ENCODE assay signal across 14 cellular contexts in the genomic region with DNA sequence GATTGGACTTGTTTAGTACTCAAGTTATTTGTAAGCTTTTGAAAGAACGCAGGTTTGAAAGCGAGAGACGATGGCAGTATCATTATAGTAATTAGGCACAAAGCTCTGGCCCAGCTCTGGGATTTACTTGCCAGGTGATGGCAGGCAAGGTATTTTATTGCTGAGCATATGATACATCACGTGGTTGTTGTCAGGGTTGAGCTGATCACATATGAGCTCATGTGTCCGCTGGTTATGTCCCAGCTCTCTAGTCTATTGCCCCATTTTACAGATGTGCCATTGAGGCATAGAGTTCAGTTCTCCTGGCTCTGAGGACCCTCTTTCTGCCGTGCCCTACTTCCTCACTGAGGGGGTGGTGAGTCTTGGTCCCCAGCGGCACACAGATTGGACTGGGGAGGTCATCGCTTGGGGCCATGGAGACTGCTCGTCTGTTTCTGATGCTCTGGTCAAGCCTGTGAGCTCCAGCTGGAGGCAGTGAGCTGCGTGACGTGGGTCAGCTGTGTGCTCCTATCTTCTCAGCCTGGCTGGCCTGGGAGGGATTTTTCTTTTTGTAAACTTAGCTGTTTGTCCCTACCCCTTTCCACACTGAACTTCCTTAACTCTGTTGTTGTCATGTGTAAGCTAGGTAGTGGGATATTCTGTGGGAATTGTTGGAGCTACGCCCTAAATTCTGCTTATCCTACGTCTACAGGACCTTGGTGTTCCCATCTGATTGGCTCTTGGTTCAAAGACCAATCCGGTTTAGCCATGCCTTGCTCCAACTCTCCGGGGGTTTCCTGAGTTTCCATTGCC. TPM values are rescaled to one million over a fixed set of nuclear protein-coding genes. Genes with fewer than 3 reads are reported as not detected.
DNase-seq lines count a peak whose midpoint lies in the region; ATAC-seq, FAIRE-seq and TF ChIP-seq lines count a peak whose summit lies in the region.
"Had no signal": no experiment of that assay in that cellular context is flagged by ENCODE, and none has a peak within 500 bp of the region (broad histone marks: within the 10 kb centered on the region; RNA-seq: fewer than 3 reads in every experiment).

No MANE protein-coding gene starts in this region.

- TF ChIP-seq POLR2A in prostate gland (IDR thresholded peaks at IDR 0.05) (no peak), H54 (IDR thresholded peaks at IDR 0.05; ENCODE audit: low read depth, low read length) (no peak)

- H3K4me3 Mint-ChIP-seq in activated T-cell treated with anti-CD3 and anti-CD28 coated beads, Interleukin-2, amount 50 U/mL, for 24 hours: no peak overlapping the region
- H3K4me3 Mint-ChIP-seq: activated T-cell treated with anti-CD3 and anti-CD28 coated beads, Interleukin-2, amount 50 U/mL, for 4 hours had no signal

- no peaks in the 10 kb centered on the region for H3K27me3 ChIP-seq in prostate gland (replicated peaks; ENCODE audit: insufficient read depth)

- H3K36me3 Mint-ChIP-seq in activated T-cell treated with anti-CD3 and anti-CD28 coated beads, Interleukin-2, amount 50 U/mL, for 24 hours (ENCODE audit: low read depth): no peaks in the 10 kb centered on the region

- no peak for ATAC-seq in HG03095 (IDR thresholded peaks at IDR 0.05; ENCODE audit: unreplicated experiment)
- ATAC-seq: K562 had no signal

- peaks cover 75% of the 10 kb centered on the region for H3K27me3 Mint-ChIP-seq in activated T-cell treated with anti-CD3 and anti-CD28 coated beads, Interleukin-2, amount 50 U/mL, for 24 hours

- peak overlapping the region; percentile 71 for H3K4me3 ChIP-seq in AG04449 (ENCODE audit: low read depth, low read length)
- peak overlapping the region; percentile 73 to 74 for H3K4me3 ChIP-seq in foreskin fibroblast (ENCODE audit: low read depth in 1 of 2, low read length in 2 of 2)
- no peak overlapping the region for H3K4me3 ChIP-seq in prostate gland
- H3K4me3 ChIP-seq: K562, mucosa of descending colon had no signal

- no peak overlapping the region for H3K27ac Mint-ChIP-seq in activated T-cell treated with anti-CD3 and anti-CD28 coated beads, Interleukin-2, amount 50 U/mL, for 24 hours

- no peaks in the 10 kb centered on the region for H3K4me1 ChIP-seq in prostate gland (replicated peaks)

- FAIRE-seq in H54 (lab: Jason Lieb, UNC): no peak
- FAIRE-seq: endothelial cell of umbilical vein, K562, small intestine had no signal

- H3K4me1 Mint-ChIP-seq in activated T-cell treated with anti-CD3 and anti-CD28 coated beads, Interleukin-2, amount 50 U/mL, for 24 hours (ENCODE audit: low read depth): peaks cover 14% of the 10 kb centered on the region

- POLR2A ChIA-PET in AG04449 (lab: Yijun Ruan, JAX): no interaction called here

- CTCF ChIA-PET in AG04449 (lab: Yijun Ruan, JAX): interaction anchor here (3.2 kb wide), 1 partner anchor 42 kb away, joined by 12 read pairs; no protein-coding TSS in a partner anchor

- DNase-seq in AG04449 (ENCODE audit: low read depth, low spot score): no peak
- peak; percentile 51 for DNase-seq in NCI-H1436 (lab: John Stamatoyannopoulos, UW)
- DNase-seq in foreskin fibroblast: no peak
- DNase-seq in prostate gland (ENCODE audit: low spot score): no peak
- no peak for DNase-seq in stimulated activated CD4-positive, alpha-beta T cell treated with anti-CD3 and anti-CD28 coated beads, Interleukin-2, amount 100 ng/mL, for 48 hours
- no peak for DNase-seq in H54 (ENCODE audit: insufficient read length, low spot score)
- DNase-seq in activated T-cell treated with anti-CD3 and anti-CD28 coated beads, Interleukin-2, amount 50 U/mL, for 24 hours: no peak
- DNase-seq: activated T-cell treated with anti-CD3 and anti-CD28 coated beads, Interleukin-2, amount 50 U/mL, for 4 hours; NCI-H2029 treated with DMSO at 0.1 percent for 48 hours; small intestine had no signal

- TF ChIP-seq CTCF in AG04449 (IDR thresholded peaks at IDR 0.05; ENCODE audit: insufficient read depth, low read length, missing control alignments): no peak
- no peak for TF ChIP-seq CTCF in foreskin fibroblast (IDR thresholded peaks at IDR 0.05; ENCODE audit: low read depth, low read length)
- no peak for TF ChIP-seq CTCF in prostate gland (IDR thresholded peaks at IDR 0.05)

- intact Hi-C loops in prostate gland (cut with DNase I): loop anchor here (5.0 kb wide), 1 partner anchor 40 kb away; no protein-coding TSS in a partner anchor

- H3K27ac ChIP-seq in prostate gland: peak overlapping the region; percentile 2 to 12

- no peaks in the 10 kb centered on the region for H3K9me3 ChIP-seq in prostate gland
- H3K9me3 ChIP-seq: mucosa of descending colon had no signal

- 47% methylated on average over 15 of the region's 15 CpGs for WGBS in prostate gland

- H3K36me3 ChIP-seq in prostate gland: no peaks in the 10 kb centered on the region

- no peaks in the 10 kb centered on the region for H3K9me3 Mint-ChIP-seq in activated T-cell treated with anti-CD3 and anti-CD28 coated beads, Interleukin-2, amount 50 U/mL, for 24 hours
- H3K9me3 Mint-ChIP-seq: activated T-cell treated with anti-CD3 and anti-CD28 coated beads, Interleukin-2, amount 50 U/mL, for 4 hours had no signal

RNA-seq across cellular contexts. Expression of gene NXNL2, which starts 2.2 kb away (rescaled TPM):
- total RNA-seq in prostate gland: 1 to 10 TPM in 1 of 2 donors, under 1 TPM in 1; 0.68 to 1.9 TPM
- total RNA-seq: activated T-cell treated with anti-CD3 and anti-CD28 coated beads, Interleukin-2, amount 50 U/mL, for 4 hours; endothelial cell of umbilical vein; K562; mucosa of descending colon had no signal

Comparison
In these comparisons a context has a peak if more than half of its experiments do, and no peak if none do; other contexts are left out.
1. H3K4me3 ChIP-seq: peak in AG04449 (single experiment) and foreskin fibroblast (2 of 2); none in prostate gland (0 of 2).